1 cellular context compared by ENCODE assay signal in genomic region chr19:18436651-18437478, GRCh38.
TF ChIP-seq lines count a peak whose summit lies in the region.

No MANE protein-coding gene starts in this region.

TF ChIP-seq in K562, 482 proteins besides CTCF, POLR2A, EP300 and RAD21 (continued from another document and continues in another):
- TF ChIP-seq ZNF395 (CRISPR knock-in tag; IDR thresholded peaks at IDR 0.05) (peak; percentile 56; the same call in 1 of the 2 replicates), MTA2 (IDR thresholded peaks at IDR 0.05; ENCODE audit: low read depth) (no peak), ZBTB17 (CRISPR knock-in tag; IDR thresholded peaks at IDR 0.05) (no peak), MGA (IDR thresholded peaks at IDR 0.05) (peak; percentile 58), KLF13 (tag; IDR thresholded peaks at IDR 0.05; ENCODE audit: borderline replicate concordance, low read depth) (peak; percentile 81; the same call in 1 of the 2 replicates), SIN3B (IDR thresholded peaks at IDR 0.05; ENCODE audit: low read depth) (peak; percentile 59; the same call in 1 of the 2 replicates), ZFX (CRISPR knock-in tag; IDR thresholded peaks at IDR 0.05) (peak; percentile 74), RB1 (IDR thresholded peaks at IDR 0.05; ENCODE audit: low read depth) (peak; percentile 26; the same call in 1 of the 2 replicates), EHMT2 (IDR thresholded peaks at IDR 0.05) (no peak), NR2C2 (CRISPR knock-in tag; IDR thresholded peaks at IDR 0.05) (no peak), NR2C2 (tag; IDR thresholded peaks at IDR 0.05) (peak; percentile 79), ZNF695 (CRISPR knock-in tag; IDR thresholded peaks at IDR 0.05) (peak; percentile 69; the same call in 1 of the 2 replicates), HDAC1 (IDR thresholded peaks at IDR 0.05) (peak in 1 of 2 experiments; percentile 93; a peak in 2 of 4 replicates), NFRKB (IDR thresholded peaks at IDR 0.05; ENCODE audit: low read depth) (no peak), ZNF143 (CRISPR knock-in tag; IDR thresholded peaks at IDR 0.05) (no peak), MTA3 (IDR thresholded peaks at IDR 0.05; ENCODE audit: borderline replicate concordance) (peak; percentile 39; the same call in 1 of the 2 replicates), ZNF592 (IDR thresholded peaks at IDR 0.05) (peak; percentile 29; the same call in 1 of the 2 replicates), ZKSCAN3 (CRISPR knock-in tag; IDR thresholded peaks at IDR 0.05) (no peak), CHD2 (IDR thresholded peaks at IDR 0.05; ENCODE audit: low read depth, low read length) (peak; percentile 27; the same call in 1 of the 2 replicates), RBM34 (IDR thresholded peaks at IDR 0.05; ENCODE audit: borderline replicate concordance, insufficient read depth, low read length) (no peak), PHTF2 (CRISPR knock-in tag; IDR thresholded peaks at IDR 0.05) (no peak), ERF (CRISPR knock-in tag; IDR thresholded peaks at IDR 0.05) (peak; percentile 74; the same call in 1 of the 2 replicates), NRF1 (conservative IDR thresholded peaks at IDR 0.05 in 1 of 2, IDR thresholded peaks at IDR 0.05 in 1 of 2) (peak; percentile 78 to 81), KLF6 (CRISPR knock-in tag; IDR thresholded peaks at IDR 0.05; ENCODE audit: borderline replicate concordance) (0 out of 2 replicates have a peak, but pooled peaks have one; percentile 14), ARID3B (CRISPR knock-in tag; IDR thresholded peaks at IDR 0.05; ENCODE audit: borderline replicate concordance) (no peak), NKRF (IDR thresholded peaks at IDR 0.05; ENCODE audit: borderline replicate concordance) (peak; percentile 96), GABPA (tag; conservative IDR thresholded peaks at IDR 0.05; ENCODE audit: low read depth) (peak; percentile 48; the same call in 1 of the 2 replicates), ZNF766 (CRISPR knock-in tag; conservative IDR thresholded peaks at IDR 0.05) (no peak), FIP1L1 (IDR thresholded peaks at IDR 0.05; ENCODE audit: low read depth, low read length, poor library complexity, severe bottlenecking) (peak; percentile 60), ZBTB9 (CRISPR knock-in tag; IDR thresholded peaks at IDR 0.05) (peak; percentile 34; the same call in 1 of the 2 replicates), CREM (IDR thresholded peaks at IDR 0.05; ENCODE audit: low read depth) (0 out of 2 replicates have a peak, but pooled peaks have one; percentile 6), HEY1 (CRISPR knock-in tag; IDR thresholded peaks at IDR 0.05; ENCODE audit: borderline replicate concordance) (no peak), FUS (optimal IDR thresholded peaks at IDR 0.05; ENCODE audit: low read depth, low read length) (peak; percentile 18), IRF2 (CRISPR knock-in tag; IDR thresholded peaks at IDR 0.05) (no peak), SIN3A (IDR thresholded peaks at IDR 0.05; ENCODE audit: borderline replicate concordance in 2 of 2, control insufficient read depth in 1 of 2, low read depth in 2 of 2, low read length in 2 of 2) (peak; percentile 50 to 75; a peak in 3 of 4 replicates), TAF1 (IDR thresholded peaks at IDR 0.05; ENCODE audit: control insufficient read depth, extremely low read depth, insufficient read depth, low read length, severe bottlenecking) (no peak), TBL1XR1 (IDR thresholded peaks at IDR 0.05; ENCODE audit: low read length in 2 of 2) (0 out of 4 replicates have a peak, but pooled peaks of 1 of the 2 experiments have one; percentile 7), NFIC (IDR thresholded peaks at IDR 0.05) (peak; percentile 72), SP2 (IDR thresholded peaks at IDR 0.05; ENCODE audit: extremely low read depth, low read depth, low read length, poor library complexity, severe bottlenecking) (no peak), CCNT2 (IDR thresholded peaks at IDR 0.05; ENCODE audit: borderline replicate concordance, extremely low read depth, insufficient read length, low read depth, low read length) (peak; percentile 14)
